ENCODE assay signal across 39 cellular contexts in the genomic region with DNA sequence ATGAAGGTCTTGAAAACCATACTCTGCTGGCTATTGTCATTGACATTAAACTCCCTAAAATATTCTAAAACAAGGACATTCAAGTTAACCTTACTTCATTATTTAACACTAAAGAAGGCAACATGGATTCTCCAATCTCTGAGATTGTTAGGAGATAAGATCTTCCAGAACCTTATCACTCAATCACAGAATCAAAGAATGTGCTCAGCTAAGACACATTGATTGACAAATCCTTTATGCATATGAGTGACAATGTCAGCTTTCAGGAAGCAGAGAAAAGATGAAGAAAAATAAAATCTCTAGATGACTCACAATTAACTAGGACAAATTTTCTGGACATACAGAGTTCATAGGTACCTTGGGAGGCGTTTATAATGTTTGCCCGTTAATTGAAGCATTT.
"Had no signal": no experiment of that assay in that cellular context is flagged by ENCODE, and none has a peak within 500 bp of the region (broad histone marks: within the 10 kb centered on the region; RNA-seq: fewer than 3 reads in every experiment).

No MANE protein-coding gene starts in this region.

- FAIRE-seq: astrocyte, bronchial epithelial cell had no signal

- H3K36me3 Mint-ChIP-seq: activated naive CD4-positive, alpha-beta T cell treated with anti-CD3 and anti-CD28 coated beads, Interleukin-2, amount 10 ng/mL, durations not matched to agents 7 days and 5 days; activated naive CD4-positive, alpha-beta T cell treated with anti-CD3 and anti-CD28 coated beads, Interleukin-2, amount 50 U/mL, for 24 hours; activated naive CD4-positive, alpha-beta T cell treated with anti-CD3 and anti-CD28 coated beads, Interleukin-2, amount 50 U/mL, for 72 hours; activated naive CD8-positive, alpha-beta T cell; activated naive CD8-positive, alpha-beta T cell treated with anti-CD3 and anti-CD28 coated beads for 36 hours; activated naive CD8-positive, alpha-beta T cell treated with anti-CD3 and anti-CD28 coated beads, Interleukin-2, amount 10 ng/mL, durations not matched to agents 7 days and 5 days; brain had no signal

- H3K27ac ChIP-seq: adrenal gland, ascending aorta, body of pancreas, cardiac muscle cell had no signal

- H3K27me3 ChIP-seq: adrenal gland, ascending aorta, body of pancreas, brain microvascular endothelial cell, cardiac muscle cell had no signal

- H3K4me1 Mint-ChIP-seq: activated naive CD4-positive, alpha-beta T cell treated with anti-CD3 and anti-CD28 coated beads, Interleukin-2, amount 10 ng/mL, durations not matched to agents 7 days and 5 days; activated naive CD4-positive, alpha-beta T cell treated with anti-CD3 and anti-CD28 coated beads, Interleukin-2, amount 50 U/mL, for 24 hours; activated naive CD8-positive, alpha-beta T cell treated with anti-CD3 and anti-CD28 coated beads for 36 hours; activated naive CD8-positive, alpha-beta T cell treated with anti-CD3 and anti-CD28 coated beads, Interleukin-2, amount 10 ng/mL, durations not matched to agents 7 days and 5 days; activated naive CD8-positive, alpha-beta T cell treated with anti-CD3 and anti-CD28 coated beads, Interleukin-2, amount 50 U/mL, for 24 hours; activated T-helper 17 cell treated with anti-CD3 and anti-CD28 coated beads, Interleukin-2, amount 50 U/mL, for 72 hours; brain; central memory CD8-positive, alpha-beta T cell had no signal

- H3K9me3 Mint-ChIP-seq: activated naive CD4-positive, alpha-beta T cell treated with anti-CD3 and anti-CD28 coated beads for 36 hours; activated naive CD4-positive, alpha-beta T cell treated with anti-CD3 and anti-CD28 coated beads, Interleukin-2, amount 50 U/mL, for 24 hours; activated naive CD4-positive, alpha-beta T cell treated with anti-CD3 and anti-CD28 coated beads, Interleukin-2, amount 50 U/mL, for 72 hours; activated naive CD8-positive, alpha-beta T cell treated with anti-CD3 and anti-CD28 coated beads for 36 hours; activated naive CD8-positive, alpha-beta T cell treated with anti-CD3 and anti-CD28 coated beads, Interleukin-2, amount 10 ng/mL, durations not matched to agents 7 days and 5 days; activated naive CD8-positive, alpha-beta T cell treated with anti-CD3 and anti-CD28 coated beads, Interleukin-2, amount 50 U/mL, for 24 hours; activated T-cell treated with anti-CD3 and anti-CD28 coated beads, Interleukin-2, amount 50 U/mL, for 4 hours; activated T-helper 1 cell treated with anti-CD3 and anti-CD28 coated beads, Interleukin-12 subunit alpha, Interleukin-12 subunit beta, Interleukin-2, Interleukin-4 antibody, amounts not matched to agents 30 ng/mL and 10 ng/mL and 1 ng/mL, durations not matched to agents 14 hours and 24 hours and 36 hours; activated T-helper 2 cell treated with anti-CD3 and anti-CD28 coated beads, Interferon-gamma antibody, Interleukin-2, Interleukin-4, amounts not matched to agents 10 μg/mL and 5 μg/mL and 100 μg/mL, durations not matched to agents 14 hours and 24 hours and 36 hours had no signal

- H3K4me3 Mint-ChIP-seq: activated naive CD4-positive, alpha-beta T cell treated with anti-CD3 and anti-CD28 coated beads for 36 hours; activated naive CD4-positive, alpha-beta T cell treated with anti-CD3 and anti-CD28 coated beads, Interleukin-2, amount 10 ng/mL, durations not matched to agents 7 days and 5 days; activated naive CD4-positive, alpha-beta T cell treated with anti-CD3 and anti-CD28 coated beads, Interleukin-2, amount 50 U/mL, for 24 hours; activated naive CD8-positive, alpha-beta T cell; activated naive CD8-positive, alpha-beta T cell treated with anti-CD3 and anti-CD28 coated beads for 36 hours; activated naive CD8-positive, alpha-beta T cell treated with anti-CD3 and anti-CD28 coated beads, Interleukin-2, amount 10 ng/mL, durations not matched to agents 7 days and 5 days; activated naive CD8-positive, alpha-beta T cell treated with anti-CD3 and anti-CD28 coated beads, Interleukin-2, amount 50 U/mL, for 24 hours; activated T-cell treated with anti-CD3 and anti-CD28 coated beads, Interleukin-2, amount 50 U/mL, for 24 hours; activated T-cell treated with anti-CD3 and anti-CD28 coated beads, Interleukin-2, amount 50 U/mL, for 4 hours; activated T-cell treated with anti-CD3 and anti-CD28 coated beads, Interleukin-2, amount 50 U/mL, for 72 hours; activated T-helper 1 cell treated with anti-CD3 and anti-CD28 coated beads, Interleukin-12 subunit alpha, Interleukin-12 subunit beta, Interleukin-2, Interleukin-4 antibody, amounts not matched to agents 30 ng/mL and 10 ng/mL and 1 ng/mL, durations not matched to agents 14 hours and 24 hours and 36 hours; activated T-helper 17 cell treated with anti-CD3 and anti-CD28 coated beads, Interleukin-2, amount 50 U/mL, for 72 hours; brain; central memory CD8-positive, alpha-beta T cell had no signal

- H3K27me3 Mint-ChIP-seq: activated naive CD4-positive, alpha-beta T cell treated with anti-CD3 and anti-CD28 coated beads, Interleukin-2, amount 10 ng/mL, durations not matched to agents 7 days and 5 days; activated naive CD4-positive, alpha-beta T cell treated with anti-CD3 and anti-CD28 coated beads, Interleukin-2, amount 50 U/mL, for 24 hours; activated naive CD8-positive, alpha-beta T cell; activated naive CD8-positive, alpha-beta T cell treated with anti-CD3 and anti-CD28 coated beads for 36 hours; activated naive CD8-positive, alpha-beta T cell treated with anti-CD3 and anti-CD28 coated beads, Interleukin-2, amount 10 ng/mL, durations not matched to agents 7 days and 5 days; activated naive CD8-positive, alpha-beta T cell treated with anti-CD3 and anti-CD28 coated beads, Interleukin-2, amount 50 U/mL, for 24 hours; activated T-cell treated with anti-CD3 and anti-CD28 coated beads, Interleukin-2, amount 50 U/mL, for 24 hours; activated T-helper 17 cell treated with anti-CD3 and anti-CD28 coated beads, Interleukin-2, amount 50 U/mL, for 72 hours; brain; central memory CD8-positive, alpha-beta T cell had no signal

- H3K4me1 ChIP-seq: adrenal gland, ascending aorta, body of pancreas had no signal

- H3K9me3 ChIP-seq: adrenal gland, ascending aorta, body of pancreas had no signal

- H3K27ac Mint-ChIP-seq: activated naive CD4-positive, alpha-beta T cell treated with anti-CD3 and anti-CD28 coated beads for 36 hours; activated naive CD4-positive, alpha-beta T cell treated with anti-CD3 and anti-CD28 coated beads, Interleukin-2, amount 10 ng/mL, durations not matched to agents 7 days and 5 days; activated naive CD4-positive, alpha-beta T cell treated with anti-CD3 and anti-CD28 coated beads, Interleukin-2, amount 50 U/mL, for 24 hours; activated naive CD8-positive, alpha-beta T cell; activated naive CD8-positive, alpha-beta T cell treated with anti-CD3 and anti-CD28 coated beads for 36 hours; activated naive CD8-positive, alpha-beta T cell treated with anti-CD3 and anti-CD28 coated beads, Interleukin-2, amount 10 ng/mL, durations not matched to agents 7 days and 5 days; activated naive CD8-positive, alpha-beta T cell treated with anti-CD3 and anti-CD28 coated beads, Interleukin-2, amount 50 U/mL, for 24 hours; activated T-cell treated with anti-CD3 and anti-CD28 coated beads, Interleukin-2, amount 50 U/mL, for 24 hours; activated T-cell treated with anti-CD3 and anti-CD28 coated beads, Interleukin-2, amount 50 U/mL, for 72 hours; activated T-helper 1 cell treated with anti-CD3 and anti-CD28 coated beads, Interleukin-12 subunit alpha, Interleukin-12 subunit beta, Interleukin-2, Interleukin-4 antibody, amounts not matched to agents 30 ng/mL and 10 ng/mL and 1 ng/mL, durations not matched to agents 14 hours and 24 hours and 36 hours; activated T-helper 17 cell treated with anti-CD3 and anti-CD28 coated beads, Interleukin-2, amount 50 U/mL, for 72 hours; activated T-helper 2 cell treated with anti-CD3 and anti-CD28 coated beads, Interferon-gamma antibody, Interleukin-2, Interleukin-4, amounts not matched to agents 10 μg/mL and 5 μg/mL and 100 μg/mL, durations not matched to agents 14 hours and 24 hours and 36 hours; brain had no signal

- H3K4me3 ChIP-seq: adrenal gland, ascending aorta, body of pancreas, cardiac muscle cell had no signal

- H3K36me3 ChIP-seq: adrenal gland, ascending aorta, brain microvascular endothelial cell, cardiac muscle cell had no signal

- DNase-seq: activated effector memory CD4-positive, alpha-beta T cell treated with anti-CD3 and anti-CD28 coated beads, Interleukin-2, amount 50 U/mL, for 16 hours; activated effector memory CD4-positive, alpha-beta T cell treated with Interleukin-2 at 50 U/mL for 16 hours; activated gamma-delta T cell; activated gamma-delta T cell treated with Interleukin-2 at 50 U/mL for 16 hours; activated naive CD4-positive, alpha-beta T cell; activated naive CD4-positive, alpha-beta T cell treated with anti-CD3 and anti-CD28 coated beads for 36 hours; activated naive CD4-positive, alpha-beta T cell treated with anti-CD3 and anti-CD28 coated beads, Interleukin-2, amount 10 ng/mL, durations not matched to agents 7 days and 5 days; activated naive CD4-positive, alpha-beta T cell treated with anti-CD3 and anti-CD28 coated beads, Interleukin-2, amount 50 U/mL, for 16 hours; activated naive CD4-positive, alpha-beta T cell treated with Interleukin-2 at 50 U/mL for 16 hours; activated naive CD8-positive, alpha-beta T cell treated with anti-CD3 and anti-CD28 coated beads for 36 hours; activated naive CD8-positive, alpha-beta T cell treated with anti-CD3 and anti-CD28 coated beads, Interleukin-2, amount 10 ng/mL, durations not matched to agents 7 days and 5 days; activated naive CD8-positive, alpha-beta T cell treated with anti-CD3 and anti-CD28 coated beads, Interleukin-2, amount 50 U/mL, for 24 hours; activated T-cell treated with anti-CD3 and anti-CD28 coated beads, Interleukin-2, amount 50 U/mL, for 1 hour; activated T-cell treated with anti-CD3 and anti-CD28 coated beads, Interleukin-2, amount 50 U/mL, for 24 hours; activated T-cell treated with anti-CD3 and anti-CD28 coated beads, Interleukin-2, amount 50 U/mL, for 4 hours; activated T-cell treated with anti-CD3 and anti-CD28 coated beads, Interleukin-2, amount 50 U/mL, for 48 hours; activated T-cell treated with anti-CD3 and anti-CD28 coated beads, Interleukin-2, amount 50 U/mL, for 72 hours; adrenal gland; amniotic stem cell; amygdala; anterior cingulate cortex; aorta; body of pancreas; brain microvascular endothelial cell; caudate nucleus; central memory CD4-positive, alpha-beta T cell; cerebellar nuclear complex had no signal
